In the genomic region with DNA sequence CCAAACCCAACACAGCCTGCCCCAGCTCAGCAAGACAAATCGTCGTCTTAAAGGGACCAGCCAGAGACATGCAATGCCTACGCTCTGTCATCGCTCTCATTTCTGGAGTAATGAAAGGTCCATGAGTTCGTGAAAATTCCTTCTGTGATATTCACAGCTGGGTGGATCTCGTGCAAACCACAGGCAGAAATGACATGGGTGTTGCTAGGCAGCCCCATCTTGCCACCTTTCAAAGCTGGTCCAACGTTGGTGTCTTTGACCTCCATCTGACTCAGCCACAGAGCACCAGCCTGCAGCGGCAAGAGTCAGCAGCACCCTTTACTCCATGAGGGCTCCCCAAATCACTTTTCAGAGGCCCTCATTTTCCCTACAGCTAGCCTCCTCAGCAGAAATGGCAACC, we compare ENCODE assay signal across 29 cellular contexts.
"Had no signal": no experiment of that assay in that cellular context is flagged by ENCODE, and none has a peak within 500 bp of the region (broad histone marks: within the 10 kb centered on the region; RNA-seq: fewer than 3 reads in every experiment).

No MANE protein-coding gene starts in this region.

- H3K4me2 ChIP-seq: smooth muscle cell had no signal

- H3K9me3 ChIP-seq: adrenal gland, lower lobe of right lung, mucosa of descending colon, psoas muscle, sigmoid colon, uterus had no signal

- H3K4me1 ChIP-seq: adrenal gland, left lung, lower lobe of right lung, parathyroid adenoma, psoas muscle, sigmoid colon, uterus had no signal

- ATAC-seq: left lung; lower lobe of right lung; mucosa of descending colon; psoas muscle; stimulated activated memory B cell treated with anti-CD40 and anti-IgM and Interleukin-4, amounts not matched to agents 10 μg/mL and 1 μg/mL and 100 μg/mL, for 72 hours; stimulated activated naive CD8-positive, alpha-beta T cell treated with anti-CD3 and anti-CD28 coated beads, Interleukin-15, amount 100 ng/mL, for 72 hours; T-helper 17 cell had no signal

- H3K27ac ChIP-seq: adrenal gland, esophagus muscularis mucosa, left lung, lower lobe of right lung, parathyroid adenoma, psoas muscle, sigmoid colon, uterus had no signal

- H2AFZ ChIP-seq: parathyroid adenoma had no signal

- H3K4me3 ChIP-seq: adrenal gland, esophagus muscularis mucosa, left lung, lower lobe of right lung, mucosa of descending colon, psoas muscle, sigmoid colon, smooth muscle cell, uterus had no signal

- H3K9ac ChIP-seq: parathyroid adenoma had no signal

- DNase-seq: activated CD4-positive, alpha-beta memory T cell treated with anti-CD3 and anti-CD28 coated beads for 36 hours; activated CD4-positive, alpha-beta T cell treated with anti-CD3 and anti-CD28 coated beads, Interleukin-2, amount 10 ng/mL, durations not matched to agents 24 days and 14 days; activated CD4-positive, CD25-positive, alpha-beta regulatory T cell treated with anti-CD3 and anti-CD28 coated beads, Interleukin-2, amount 50 U/mL, for 72 hours; activated CD8-positive, alpha-beta memory T cell treated with anti-CD3 and anti-CD28 coated beads, Interleukin-2, amount 50 U/mL, for 4 hours; activated effector memory CD4-positive, alpha-beta T cell treated with anti-CD3 and anti-CD28 coated beads, Interleukin-2, amount 50 U/mL, for 16 hours; activated naive CD4-positive, alpha-beta T cell treated with anti-CD3 and anti-CD28 coated beads for 36 hours; activated naive CD8-positive, alpha-beta T cell treated with anti-CD3 and anti-CD28 coated beads for 36 hours; activated T-cell treated with anti-CD3 and anti-CD28 coated beads, Interleukin-2, amount 50 U/mL, for 1 hour; aorta; cortex of kidney; left lung; lower lobe of right lung; mucosa of descending colon; nucleus accumbens; psoas muscle; sigmoid colon; stimulated activated CD4-positive, alpha-beta T cell treated with anti-CD3 and anti-CD28 coated beads, Interleukin-1b, Interleukin-23, amount 100 ng/mL, for 48 hours; stimulated activated CD4-positive, alpha-beta T cell treated with anti-CD3 and anti-CD28 coated beads, Interleukin-4, amount 100 ng/mL, for 4 hours; stimulated activated CD8-positive, alpha-beta memory T cell treated with anti-CD3 and anti-CD28 coated beads, Interleukin-4, amount 100 ng/mL, for 48 hours; stimulated activated naive CD8-positive, alpha-beta T cell treated with anti-CD3 and anti-CD28 coated beads, Interleukin-15, amount 100 ng/mL, for 72 hours; substantia nigra; T-helper 17 cell; T1000; uterus had no signal

- H3K36me3 ChIP-seq: adrenal gland, esophagus muscularis mucosa, left lung, lower lobe of right lung, sigmoid colon, uterus had no signal

- H3K27me3 ChIP-seq: adrenal gland, esophagus muscularis mucosa, left lung, sigmoid colon, uterus had no signal
